11 cellular contexts compared by ENCODE assay signal in genomic region chr16:12090162-12090552, GRCh38.
DNase-seq lines count a peak whose midpoint lies in the region; ATAC-seq, FAIRE-seq and TF ChIP-seq lines count a peak whose summit lies in the region.
"Had no signal": no experiment of that assay in that cellular context is flagged by ENCODE, and none has a peak within 500 bp of the region (broad histone marks: within the 10 kb centered on the region; RNA-seq: fewer than 3 reads in every experiment).

No MANE protein-coding gene starts in this region.

- FAIRE-seq in HTR-8/SVneo (lab: Jason Lieb, UNC) = no peak

- H3K27me3 ChIP-seq in breast epithelium (no peaks in the 10 kb centered on the region), left lung (no peaks in the 10 kb centered on the region), thymus (ENCODE audit: control insufficient read depth, insufficient read depth) (no peaks in the 10 kb centered on the region)
- H3K27me3 ChIP-seq: BE2C, neutrophil had no signal

- no TSS peak for BruUV-seq in MCF 10A (replicated peaks; lab: Mats Ljungman, UMichigan)

- DNase-seq in breast epithelium (ENCODE audit: low spot score in 2 of 2) (peak in 1 of 2 donors; percentile 49), MCF 10A (ENCODE audit: unreplicated experiment) (no peak), left lung (peak in 1 of 2 donors; percentile 26), HTR-8/SVneo (ENCODE audit: insufficient read length, low spot score) (no peak)
- DNase-seq in activated CD4-positive, alpha-beta memory T cell treated with anti-CD3 and anti-CD28 coated beads, Interleukin-2, amount 10 ng/mL, durations not matched to agents 7 days and 5 days = no peak
- DNase-seq: BE2C, WERI-Rb-1 had no signal

- H3K36me3 ChIP-seq in breast epithelium (no peaks in the 10 kb centered on the region), left lung (no peaks in the 10 kb centered on the region), thymus (ENCODE audit: control insufficient read depth, insufficient read depth) (peaks cover 2% of the 10 kb centered on the region)
- H3K36me3 ChIP-seq: BE2C, WERI-Rb-1 had no signal

- H3K9me3 Mint-ChIP-seq in MCF 10A (ENCODE audit: unreplicated experiment) = no peaks in the 10 kb centered on the region
- H3K9me3 Mint-ChIP-seq in brain = peaks cover 0 to 1% (median 0%) of the 10 kb centered on the region in 5 experiments
- H3K9me3 Mint-ChIP-seq in activated CD4-positive, alpha-beta memory T cell treated with anti-CD3 and anti-CD28 coated beads, Interleukin-2, amount 10 ng/mL, durations not matched to agents 7 days and 5 days = no peaks in the 10 kb centered on the region

- peak overlapping the region; percentile 8 to 55 (median 27) for H3K4me3 ChIP-seq in breast epithelium
- peak overlapping the region in 1 of 2 donors; percentile 11 for H3K4me3 ChIP-seq in left lung
- H3K4me3 ChIP-seq in thymus (ENCODE audit: low read length) = peak overlapping the region; percentile 18

- no peak overlapping the region for H3K27ac Mint-ChIP-seq in MCF 10A (ENCODE audit: low read depth, unreplicated experiment)
- peak overlapping the region in 3 of 5 experiments; percentile 25 to 72 (median 55) for H3K27ac Mint-ChIP-seq in brain
- H3K27ac Mint-ChIP-seq in activated CD4-positive, alpha-beta memory T cell treated with anti-CD3 and anti-CD28 coated beads, Interleukin-2, amount 10 ng/mL, durations not matched to agents 7 days and 5 days = no peak overlapping the region

- CTCF ChIA-PET in MCF 10A (lab: Yijun Ruan, JAX) = interaction anchor here (0.7 to 1.1 kb wide), 2 partner anchors 143 to 251 kb away, joined by 3 to 4 read pairs; no protein-coding TSS in a partner anchor
- CTCF ChIA-PET in activated CD4-positive, alpha-beta memory T cell treated with anti-CD3 and anti-CD28 coated beads, Interleukin-2, amount 10 ng/mL, durations not matched to agents 7 days and 5 days (lab: Charles Lee) = interaction anchor here (0.6 to 0.8 kb wide), 2 partner anchors 15 to 727 kb away, joined by 3 read pairs; no protein-coding TSS in a partner anchor

- H3K4me1 ChIP-seq in breast epithelium (no peaks in the 10 kb centered on the region), left lung (peaks cover 23 to 47% of the 10 kb centered on the region in 2 donors), thymus (ENCODE audit: control insufficient read depth, insufficient read depth, low read length) (peaks cover 74% of the 10 kb centered on the region)
- H3K4me1 ChIP-seq: BE2C had no signal

- peaks cover 8% of the 10 kb centered on the region for H3K36me3 Mint-ChIP-seq in MCF 10A (ENCODE audit: insufficient read depth, unreplicated experiment)
- H3K36me3 Mint-ChIP-seq in brain = no peaks in the 10 kb centered on the region
- no peaks in the 10 kb centered on the region for H3K36me3 Mint-ChIP-seq in activated CD4-positive, alpha-beta memory T cell treated with anti-CD3 and anti-CD28 coated beads, Interleukin-2, amount 10 ng/mL, durations not matched to agents 7 days and 5 days (ENCODE audit: low read depth)

- 87% methylated on average over 14 of the region's 14 CpGs for WGBS in thymus

- H3K4me3 Mint-ChIP-seq in MCF 10A (ENCODE audit: unreplicated experiment) (no peak overlapping the region), brain (peak overlapping the region in 1 of 5 experiments; percentile 72)
- no peak overlapping the region for H3K4me3 Mint-ChIP-seq in activated CD4-positive, alpha-beta memory T cell treated with anti-CD3 and anti-CD28 coated beads, Interleukin-2, amount 10 ng/mL, durations not matched to agents 7 days and 5 days

- H3K4me1 Mint-ChIP-seq in MCF 10A (ENCODE audit: insufficient read depth, unreplicated experiment) (peaks cover 12% of the 10 kb centered on the region), brain (peaks cover 67% of the 10 kb centered on the region)
- peaks cover 17% of the 10 kb centered on the region for H3K4me1 Mint-ChIP-seq in activated CD4-positive, alpha-beta memory T cell treated with anti-CD3 and anti-CD28 coated beads, Interleukin-2, amount 10 ng/mL, durations not matched to agents 7 days and 5 days

- POLR2A ChIA-PET in MCF 10A (lab: Yijun Ruan, JAX) = no interaction called here
- POLR2A ChIA-PET in activated CD4-positive, alpha-beta memory T cell treated with anti-CD3 and anti-CD28 coated beads, Interleukin-2, amount 10 ng/mL, durations not matched to agents 7 days and 5 days (lab: Charles Lee) = interaction anchor here (1.4 kb wide), 1 partner anchor 10 kb away, joined by 10 read pairs; no protein-coding TSS in a partner anchor

- H3K27ac ChIP-seq in breast epithelium (no peak overlapping the region), left lung (peak overlapping the region; percentile 51 to 71), thymus (ENCODE audit: low read depth) (peak overlapping the region; percentile 87)
- H3K27ac ChIP-seq: neutrophil, WERI-Rb-1 had no signal

- H3K27me3 Mint-ChIP-seq in MCF 10A (ENCODE audit: insufficient read depth, unreplicated experiment) (no peaks in the 10 kb centered on the region), brain (peaks cover 9% of the 10 kb centered on the region)
- no peaks in the 10 kb centered on the region for H3K27me3 Mint-ChIP-seq in activated CD4-positive, alpha-beta memory T cell treated with anti-CD3 and anti-CD28 coated beads, Interleukin-2, amount 10 ng/mL, durations not matched to agents 7 days and 5 days

- H3K9me3 ChIP-seq in breast epithelium (no peaks in the 10 kb centered on the region), left lung (no peaks in the 10 kb centered on the region), thymus (ENCODE audit: control insufficient read depth) (no peaks in the 10 kb centered on the region)
- H3K9me3 ChIP-seq: BE2C, neutrophil had no signal

- ATAC-seq in left lung (no peak), HG02938 (IDR thresholded peaks at IDR 0.05; ENCODE audit: unreplicated experiment) (no peak)

- TF ChIP-seq POLR2A in breast epithelium (IDR thresholded peaks at IDR 0.05) = no peak

- intact Hi-C loops in breast epithelium (cut with DNase I; ENCODE audit: low total_unique reads) (no loop called here), MCF 10A (cut with micrococcal nuclease) (loop anchor here (10.0 kb wide), 1 partner anchor 185 kb away; no protein-coding TSS in a partner anchor), left lung (cut with DNase I) (no loop called here)

- no peak for TF ChIP-seq CTCF in breast epithelium (IDR thresholded peaks at IDR 0.05)
- TF ChIP-seq CTCF in MCF 10A (IDR thresholded peaks at IDR 0.05; ENCODE audit: unreplicated experiment) = no peak
- no peak for TF ChIP-seq CTCF in brain (conservative IDR thresholded peaks at IDR 0.05)
- no peak for TF ChIP-seq CTCF in left lung (IDR thresholded peaks at IDR 0.05)

Comparison
In these comparisons a context has a peak if more than half of its experiments do, and no peak if none do; other contexts are left out.
1. H3K27ac ChIP-seq: peak in left lung (2 of 2) and thymus (single experiment); none in breast epithelium (0 of 2).
2. H3K27ac Mint-ChIP-seq: peak in brain (3 of 5); none in MCF 10A (single experiment) and activated CD4-positive, alpha-beta memory T cell treated with anti-CD3 and anti-CD28 coated beads, Interleukin-2, amount 10 ng/mL, durations not matched to agents 7 days and 5 days (single experiment).